Comparison of ENCODE assay signal across 8 cellular contexts in the genomic region with DNA sequence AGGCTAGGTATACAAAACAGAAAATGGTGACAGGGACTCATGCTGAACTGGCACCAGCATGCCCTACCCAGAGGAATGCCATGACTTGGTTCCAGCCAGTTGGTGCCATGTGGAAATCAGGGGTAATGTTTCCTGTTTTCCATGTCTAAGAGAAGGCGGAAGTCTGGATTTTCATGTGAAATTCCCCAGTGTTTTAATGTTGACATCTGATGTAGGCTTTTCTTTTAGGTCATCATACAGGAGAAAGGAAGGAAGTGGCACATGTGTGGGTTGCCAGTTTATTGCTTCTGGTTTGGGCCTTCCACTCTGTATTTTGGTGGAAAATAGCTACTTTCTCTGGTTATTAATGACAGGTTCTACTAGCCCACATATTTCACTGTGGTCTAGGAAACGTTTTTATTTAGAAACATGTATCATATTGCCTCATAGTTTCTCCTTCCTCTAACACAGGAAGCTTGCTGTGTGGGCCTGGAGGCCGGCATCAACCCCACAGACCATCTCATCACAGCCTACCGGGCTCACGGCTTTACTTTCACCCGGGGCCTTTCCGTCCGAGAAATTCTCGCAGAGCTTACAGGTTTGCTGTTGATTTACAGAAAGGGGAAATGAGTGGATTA. TPM values are rescaled to one million over a fixed set of nuclear protein-coding genes. Genes with fewer than 3 reads are reported as not detected.
DNase-seq lines count a peak whose midpoint lies in the region; ATAC-seq and TF ChIP-seq lines count a peak whose summit lies in the region.

No MANE protein-coding gene starts in this region.

- H4K91ac ChIP-seq in H9 (ENCODE audit: insufficient read length, low read depth, low read length) = no peak overlapping the region

- no peak overlapping the region for H3K4me2 ChIP-seq in H9 (ENCODE audit: insufficient read depth, insufficient read length, low read length)

- H2BK120ac ChIP-seq in H9 (ENCODE audit: low read depth, low read length, poor library complexity, severe bottlenecking) = no peak overlapping the region

- no peak overlapping the region for H2AK5ac ChIP-seq in H9 (ENCODE audit: insufficient read length, low read length)

- no peak overlapping the region for H3K18ac ChIP-seq in H9 (ENCODE audit: insufficient read length, low read depth, low read length)

- H3K4me1 Mint-ChIP-seq in activated naive CD4-positive, alpha-beta T cell treated with anti-CD3 and anti-CD28 coated beads, Interleukin-2, amount 50 U/mL, for 24 hours = peaks cover 23% of the 10 kb centered on the region
- H3K4me1 Mint-ChIP-seq in H9 = no peaks in the 10 kb centered on the region

- DNase-seq in GM12865 (ENCODE audit: low read depth) (peak; percentile 56), kidney glomerular epithelial cell (lab: John Stamatoyannopoulos, UW) (no peak), H9 (no peak), Ammon's horn (ENCODE audit: low spot score) (no peak), medulla oblongata (ENCODE audit: extremely low spot score) (no peak)

- no peak overlapping the region for H3K27ac ChIP-seq in H9 (ENCODE audit: insufficient read length, low read depth, low read length)

- H3K27ac Mint-ChIP-seq in activated naive CD4-positive, alpha-beta T cell treated with anti-CD3 and anti-CD28 coated beads, Interleukin-2, amount 50 U/mL, for 24 hours = peak overlapping the region; percentile 65
- no peak overlapping the region for H3K27ac Mint-ChIP-seq in H9

- H2BK15ac ChIP-seq in H9 (ENCODE audit: low read depth, low read length) = no peak overlapping the region

- no peaks in the 10 kb centered on the region for H3K27me3 ChIP-seq in H9 (ENCODE audit: insufficient read depth, low read length)

- no peak overlapping the region for H4K8ac ChIP-seq in H9 (replicated peaks; ENCODE audit: insufficient read length, low read depth, low read length)

- H3K4ac ChIP-seq in H9 (ENCODE audit: low read depth, low read length) = no peak overlapping the region

- no peak overlapping the region for H3T11ph ChIP-seq in H9 (ENCODE audit: low read length)

- H3K9me3 Mint-ChIP-seq in activated naive CD4-positive, alpha-beta T cell treated with anti-CD3 and anti-CD28 coated beads, Interleukin-2, amount 50 U/mL, for 24 hours = no peaks in the 10 kb centered on the region
- peaks cover 63 to 68% of the 10 kb centered on the region in 2 experiments for H3K9me3 Mint-ChIP-seq in H9

- H3K4me3 Mint-ChIP-seq in activated naive CD4-positive, alpha-beta T cell treated with anti-CD3 and anti-CD28 coated beads, Interleukin-2, amount 50 U/mL, for 24 hours = peak overlapping the region; percentile 15
- no peak overlapping the region for H3K4me3 Mint-ChIP-seq in H9

- H3K4me1 ChIP-seq in H9 (ENCODE audit: insufficient read depth, low read length) = no peaks in the 10 kb centered on the region

- no peak for TF ChIP-seq CTCF in GM12865 (IDR thresholded peaks at IDR 0.05; ENCODE audit: insufficient read depth, low read depth, low read length, missing control alignments)
- TF ChIP-seq CTCF in H9 (conservative IDR thresholded peaks at IDR 0.05) = no peak

- H3K27me3 Mint-ChIP-seq in activated naive CD4-positive, alpha-beta T cell treated with anti-CD3 and anti-CD28 coated beads, Interleukin-2, amount 50 U/mL, for 24 hours = no peaks in the 10 kb centered on the region
- no peaks in the 10 kb centered on the region for H3K27me3 Mint-ChIP-seq in H9 (ENCODE audit: low read depth)

- H4K20me1 ChIP-seq in H9 (ENCODE audit: control insufficient read depth, insufficient read depth, insufficient read length) = no peaks in the 10 kb centered on the region

- no peak overlapping the region for H3K4me3 ChIP-seq in GM12865 (ENCODE audit: low read depth, low read length)

- H3K79me1 ChIP-seq in H9 (ENCODE audit: insufficient read depth, low read depth, low read length, poor library complexity, severe bottlenecking) = no peaks in the 10 kb centered on the region

- peaks cover 4% of the 10 kb centered on the region for H3K79me2 ChIP-seq in H9 (ENCODE audit: insufficient read depth, low read length)

- no peaks in the 10 kb centered on the region for H3K36me3 Mint-ChIP-seq in activated naive CD4-positive, alpha-beta T cell treated with anti-CD3 and anti-CD28 coated beads, Interleukin-2, amount 50 U/mL, for 24 hours
- peaks cover 23 to 66% (median 55%) of the 10 kb centered on the region in 3 experiments; a peak in 6 of 7 replicates for H3K36me3 Mint-ChIP-seq in H9 (ENCODE audit: insufficient read depth in 1 of 3, low read depth in 3 of 3)

- no peak overlapping the region for H3K9ac ChIP-seq in H9 (ENCODE audit: extremely low read depth, insufficient read length, low read length)

- no peak overlapping the region for H3K14ac ChIP-seq in H9 (ENCODE audit: insufficient read depth, low read length)

- H3K56ac ChIP-seq in H9 (ENCODE audit: insufficient read length, low read depth, low read length) = no peak overlapping the region

- ATAC-seq in GM19467 (IDR thresholded peaks at IDR 0.05; ENCODE audit: unreplicated experiment) (peak; percentile 88), HG03175 (IDR thresholded peaks at IDR 0.05; ENCODE audit: unreplicated experiment) (peak; percentile 98)

- WGBS in H9 (ENCODE audit: extremely low coverage, insufficient read length, low lambda C conversion rate) = no CpG with 5 or more reads among the region's 9 CpGs

- peaks cover 5% of the 10 kb centered on the region for H3K9me3 ChIP-seq in H9 (ENCODE audit: control insufficient read depth, low read depth, low read length)

- H2BK20ac ChIP-seq in H9 (ENCODE audit: low read depth, low read length, poor library complexity, severe bottlenecking) = no peak overlapping the region

- no peak overlapping the region for H2BK5ac ChIP-seq in H9 (ENCODE audit: insufficient read length, low read length)

- no peak overlapping the region for H2AFZ ChIP-seq in H9 (ENCODE audit: low read length)

- H3K23ac ChIP-seq in H9 (ENCODE audit: insufficient read length, low read depth, low read length) = no peak overlapping the region

- H2BK12ac ChIP-seq in H9 (ENCODE audit: insufficient read length, low read depth, low read length) = no peak overlapping the region

- no peaks in the 10 kb centered on the region for H3K23me2 ChIP-seq in H9 (ENCODE audit: insufficient read length, low read depth, low read length, poor library complexity, severe bottlenecking)

- H4K5ac ChIP-seq in H9 (ENCODE audit: insufficient read length, low read depth, low read length) = no peak overlapping the region

RNA-seq across cellular contexts. Expression of a gene that starts 7.2 kb away (rescaled TPM):
- total RNA-seq in H9 (2021) = 214 and 219 TPM in 2 replicates
